ENCODE assay signal across 28 cellular contexts in genomic region chr6:111207141-111207858, GRCh38.
DNase-seq lines count a peak whose midpoint lies in the region; ATAC-seq, FAIRE-seq and TF ChIP-seq lines count a peak whose summit lies in the region.
"Had no signal": no experiment of that assay in that cellular context is flagged by ENCODE, and none has a peak within 500 bp of the region (broad histone marks: within the 10 kb centered on the region; RNA-seq: fewer than 3 reads in every experiment).

No MANE protein-coding gene starts in this region.

- no peak for TF ChIP-seq CTCF in bronchial epithelial cell (IDR thresholded peaks at IDR 0.05; ENCODE audit: insufficient read depth, low read length, severe bottlenecking)

- H3K9me3 Mint-ChIP-seq in T-helper 2 cell treated with Interferon-gamma antibody and Interleukin-4, amounts not matched to agents 5 μg/mL and 100 μg/mL, for 36 hours = no peaks in the 10 kb centered on the region
- H3K9me3 Mint-ChIP-seq: activated CD4-positive, alpha-beta T cell treated with anti-CD3 and anti-CD28 coated beads, Interleukin-2, amount 10 ng/mL, durations not matched to agents 7 days and 5 days; activated naive CD4-positive, alpha-beta T cell treated with anti-CD3 and anti-CD28 coated beads, Interleukin-2, amount 50 U/mL, for 24 hours; natural killer cell treated with Interleukin-12 subunit alpha and Interleukin-12 subunit beta and Interleukin-15 and Interleukin-18, amount 100 ng/mL, for 72 hours; stimulated activated naive CD8-positive, alpha-beta T cell treated with anti-CD3 and anti-CD28 coated beads, Interleukin-15, amount 100 ng/mL, for 72 hours; T-helper 1 cell treated with Interleukin-12 subunit alpha and Interleukin-12 subunit beta and Interleukin-4 antibody, amounts not matched to agents 30 μg/mL and 1 μg/mL, for 36 hours had no signal

- peaks cover 3% of the 10 kb centered on the region for H3K4me1 Mint-ChIP-seq in T-helper 2 cell treated with Interferon-gamma antibody and Interleukin-4, amounts not matched to agents 5 μg/mL and 100 μg/mL, for 36 hours (ENCODE audit: low read depth)
- H3K4me1 Mint-ChIP-seq: activated CD4-positive, alpha-beta T cell treated with anti-CD3 and anti-CD28 coated beads, Interleukin-2, amount 10 ng/mL, durations not matched to agents 7 days and 5 days; activated naive CD4-positive, alpha-beta T cell treated with anti-CD3 and anti-CD28 coated beads, Interleukin-2, amount 50 U/mL, for 24 hours had no signal

- H3K27me3 Mint-ChIP-seq in T-helper 2 cell treated with Interferon-gamma antibody and Interleukin-4, amounts not matched to agents 5 μg/mL and 100 μg/mL, for 36 hours (ENCODE audit: low read depth) = peaks cover 3% of the 10 kb centered on the region
- H3K27me3 Mint-ChIP-seq: activated CD4-positive, alpha-beta T cell treated with anti-CD3 and anti-CD28 coated beads, Interleukin-2, amount 10 ng/mL, durations not matched to agents 7 days and 5 days; activated CD8-positive, alpha-beta memory T cell treated with anti-CD3 and anti-CD28 coated beads, Interleukin-2, amount 10 ng/mL, durations not matched to agents 7 days and 5 days; activated naive CD4-positive, alpha-beta T cell treated with anti-CD3 and anti-CD28 coated beads, Interleukin-2, amount 50 U/mL, for 24 hours; stimulated activated naive CD8-positive, alpha-beta T cell treated with anti-CD3 and anti-CD28 coated beads, Interleukin-15, amount 100 ng/mL, for 72 hours had no signal

- no peaks in the 10 kb centered on the region for H3K36me3 Mint-ChIP-seq in T-helper 2 cell treated with Interferon-gamma antibody and Interleukin-4, amounts not matched to agents 5 μg/mL and 100 μg/mL, for 36 hours (ENCODE audit: low read depth)
- H3K36me3 Mint-ChIP-seq: activated CD8-positive, alpha-beta memory T cell treated with anti-CD3 and anti-CD28 coated beads, Interleukin-2, amount 10 ng/mL, durations not matched to agents 7 days and 5 days; natural killer cell treated with Interleukin-12 subunit alpha and Interleukin-12 subunit beta and Interleukin-15 and Interleukin-18, amount 100 ng/mL, for 72 hours had no signal

- no peak for FAIRE-seq in bronchial epithelial cell (lab: Jason Lieb, UNC)
- FAIRE-seq: H1 had no signal

- DNase-seq in COLO829 (ENCODE audit: low spot score) (peak; percentile 5), HT1080 (ENCODE audit: low read depth) (peak; percentile 13), bronchial epithelial cell (ENCODE audit: low read depth) (peak; percentile 39), hepatic stellate cell (ENCODE audit: low spot score) (peak; percentile 9), NCI-H69 (lab: John Stamatoyannopoulos, UW) (no peak), cerebellum (ENCODE audit: low spot score) (no peak)
- no peak for DNase-seq in T-helper 2 cell treated with Interferon-gamma antibody and Interleukin-4, amounts not matched to agents 5 μg/mL and 100 μg/mL, for 36 hours (ENCODE audit: low spot score)
- DNase-seq: activated CD4-positive, alpha-beta T cell treated with anti-CD3 and anti-CD28 coated beads, Interleukin-2, amount 10 ng/mL, durations not matched to agents 7 days and 5 days; activated CD8-positive, alpha-beta memory T cell treated with anti-CD3 and anti-CD28 coated beads, Interleukin-2, amount 10 ng/mL, durations not matched to agents 7 days and 5 days; AML-193; aorta; cerebellar nuclear complex; effector memory CD4-positive, alpha-beta T cell; EL; esophagus squamous epithelium; left colon; NCI-H187 treated with DMSO at 0.1 percent for 48 hours; NCI-H446; ovary; SJCRH30; stimulated activated naive CD8-positive, alpha-beta T cell treated with anti-CD3 and anti-CD28 coated beads, Interleukin-15, amount 100 ng/mL, for 72 hours had no signal

- no peaks in the 10 kb centered on the region for H3K36me3 ChIP-seq in bronchial epithelial cell (ENCODE audit: control insufficient read depth, insufficient read depth, low read length)
- H3K36me3 ChIP-seq: esophagus squamous epithelium, ovary, SJCRH30, tibial nerve had no signal

- H3K27ac Mint-ChIP-seq in T-helper 2 cell treated with Interferon-gamma antibody and Interleukin-4, amounts not matched to agents 5 μg/mL and 100 μg/mL, for 36 hours = no peak overlapping the region
- H3K27ac Mint-ChIP-seq: activated CD4-positive, alpha-beta T cell treated with anti-CD3 and anti-CD28 coated beads, Interleukin-2, amount 10 ng/mL, durations not matched to agents 7 days and 5 days; activated CD8-positive, alpha-beta memory T cell treated with anti-CD3 and anti-CD28 coated beads, Interleukin-2, amount 10 ng/mL, durations not matched to agents 7 days and 5 days; activated naive CD4-positive, alpha-beta T cell treated with anti-CD3 and anti-CD28 coated beads, Interleukin-2, amount 50 U/mL, for 24 hours; natural killer cell treated with Interleukin-12 subunit alpha and Interleukin-12 subunit beta and Interleukin-15 and Interleukin-18, amount 100 ng/mL, for 72 hours; stimulated activated naive CD8-positive, alpha-beta T cell treated with anti-CD3 and anti-CD28 coated beads, Interleukin-15, amount 100 ng/mL, for 72 hours; T-helper 1 cell treated with Interleukin-12 subunit alpha and Interleukin-12 subunit beta and Interleukin-4 antibody, amounts not matched to agents 30 μg/mL and 1 μg/mL, for 36 hours had no signal

- no peak for ATAC-seq in HG03097 (IDR thresholded peaks at IDR 0.05; ENCODE audit: low FRiP score, unreplicated experiment)
- ATAC-seq: activated CD8-positive, alpha-beta memory T cell treated with anti-CD3 and anti-CD28 coated beads, Interleukin-2, amount 10 ng/mL, durations not matched to agents 7 days and 5 days; left colon; natural killer cell treated with Interleukin-12 subunit alpha and Interleukin-12 subunit beta and Interleukin-15 and Interleukin-18, amount 100 ng/mL, for 72 hours; Panc1; stimulated activated naive CD8-positive, alpha-beta T cell treated with anti-CD3 and anti-CD28 coated beads, Interleukin-15, amount 100 ng/mL, for 72 hours had no signal

- H3K4me3 Mint-ChIP-seq in T-helper 2 cell treated with Interferon-gamma antibody and Interleukin-4, amounts not matched to agents 5 μg/mL and 100 μg/mL, for 36 hours = no peak overlapping the region
- H3K4me3 Mint-ChIP-seq: activated CD4-positive, alpha-beta T cell treated with anti-CD3 and anti-CD28 coated beads, Interleukin-2, amount 10 ng/mL, durations not matched to agents 7 days and 5 days; activated CD8-positive, alpha-beta memory T cell treated with anti-CD3 and anti-CD28 coated beads, Interleukin-2, amount 10 ng/mL, durations not matched to agents 7 days and 5 days; activated naive CD4-positive, alpha-beta T cell treated with anti-CD3 and anti-CD28 coated beads, Interleukin-2, amount 50 U/mL, for 24 hours; natural killer cell treated with Interleukin-12 subunit alpha and Interleukin-12 subunit beta and Interleukin-15 and Interleukin-18, amount 100 ng/mL, for 72 hours; stimulated activated naive CD8-positive, alpha-beta T cell treated with anti-CD3 and anti-CD28 coated beads, Interleukin-15, amount 100 ng/mL, for 72 hours; T-helper 1 cell treated with Interleukin-12 subunit alpha and Interleukin-12 subunit beta and Interleukin-4 antibody, amounts not matched to agents 30 μg/mL and 1 μg/mL, for 36 hours had no signal

- no peaks in the 10 kb centered on the region for H3K27me3 ChIP-seq in bronchial epithelial cell (ENCODE audit: control insufficient read depth, insufficient read depth, low read length)
- H3K27me3 ChIP-seq: esophagus squamous epithelium, ovary, SJCRH30, tibial nerve had no signal

- no peak overlapping the region for H3K4me3 ChIP-seq in bronchial epithelial cell (ENCODE audit: low read depth, low read length)
- H3K4me3 ChIP-seq: esophagus squamous epithelium, ovary, SJCRH30, tibial nerve had no signal

Comparison
In these comparisons a context has a peak if more than half of its experiments do, and no peak if none do; other contexts are left out.
1. DNase-seq: peak in COLO829 (single experiment), HT1080 (single experiment), bronchial epithelial cell (single experiment) and hepatic stellate cell (single experiment); none in NCI-H69 (single experiment), cerebellum (single experiment) and T-helper 2 cell treated with Interferon-gamma antibody and Interleukin-4, amounts not matched to agents 5 μg/mL and 100 μg/mL, for 36 hours (single experiment).